Comparison of ENCODE assay signal across 25 cellular contexts in genomic region chr13:104831823-104832222, GRCh38.
DNase-seq lines count a peak whose midpoint lies in the region; TF ChIP-seq lines count a peak whose summit lies in the region.
"Had no signal": no experiment of that assay in that cellular context is flagged by ENCODE, and none has a peak within 500 bp of the region (broad histone marks: within the 10 kb centered on the region; RNA-seq: fewer than 3 reads in every experiment).

No MANE protein-coding gene starts in this region.

- TF ChIP-seq CTCF in mesothelial cell of epicardium (IDR thresholded peaks at IDR 0.05; ENCODE audit: unreplicated experiment) (no peak), CD14-positive monocyte (IDR thresholded peaks at IDR 0.05) (no peak)

- H3K9me3 ChIP-seq in neuronal stem cell (replicated peaks in 1 of 2; ENCODE audit: control insufficient read depth in 2 of 2, insufficient read depth in 1 of 2, low read depth in 1 of 2, low read length in 2 of 2) (no peaks in the 10 kb centered on the region), Karpas-422 (ENCODE audit: low read length) (peaks cover 10% of the 10 kb centered on the region; the same call in 1 of the 2 replicates)
- H3K9me3 ChIP-seq: breast epithelium, HAP-1 had no signal

- no peak overlapping the region for H3K4ac ChIP-seq in neuronal stem cell (ENCODE audit: low read length)

- H3K27me3 ChIP-seq in neuronal stem cell (ENCODE audit: control insufficient read depth in 3 of 3, insufficient read depth in 3 of 3, low read depth in 1 of 3, low read length in 3 of 3) (peaks cover 0 to 2% (median 0%) of the 10 kb centered on the region in 3 experiments), Karpas-422 (ENCODE audit: low read length) (no peaks in the 10 kb centered on the region)
- H3K27me3 ChIP-seq: breast epithelium had no signal

- no peak overlapping the region for H3K23ac ChIP-seq in neuronal stem cell (ENCODE audit: low read depth, low read length, poor library complexity)

- H3K27ac ChIP-seq in neuronal stem cell (replicated peaks; ENCODE audit: low read length), result no peak overlapping the region
- no peak overlapping the region for H3K27ac ChIP-seq in Karpas-422 (ENCODE audit: low read length)
- H3K27ac ChIP-seq: breast epithelium had no signal

- no peak overlapping the region for H3K18ac ChIP-seq in neuronal stem cell (ENCODE audit: low read length)

- H3K36me3 ChIP-seq in neuronal stem cell (replicated peaks in 1 of 2; ENCODE audit: control insufficient read depth in 2 of 2, insufficient read depth in 2 of 2, low read length in 2 of 2), result no peaks in the 10 kb centered on the region
- no peaks in the 10 kb centered on the region for H3K36me3 ChIP-seq in Karpas-422 (ENCODE audit: insufficient read depth, low read length)
- H3K36me3 ChIP-seq: breast epithelium, HAP-1 had no signal

- H4K91ac ChIP-seq in neuronal stem cell (ENCODE audit: low read depth, low read length, poor library complexity), result no peak overlapping the region

- H3K27ac Mint-ChIP-seq in mesothelial cell of epicardium (no peak overlapping the region), CD14-positive monocyte (no peak overlapping the region)
- H3K27ac Mint-ChIP-seq: activated B cell treated with CpG ODN at 0.5 μM for 24 hours, B cell had no signal

- no peaks in the 10 kb centered on the region for H3K79me2 ChIP-seq in Karpas-422 (ENCODE audit: low read length)

- peak; percentile 4 for DNase-seq in NCI-H1436 treated with DMSO at 0.1 percent for 48 hours (lab: John Stamatoyannopoulos, UW)
- no peak for DNase-seq in NCI-H1436 (lab: John Stamatoyannopoulos, UW)
- DNase-seq in NCI-H187 treated with DMSO at 0.1 percent for 48 hours (lab: John Stamatoyannopoulos, UW), result peak; percentile 83
- peak; percentile 76 for DNase-seq in SW480 (ENCODE audit: low spot score)
- DNase-seq in neuronal stem cell (ENCODE audit: low spot score), result no peak
- DNase-seq in Karpas-422, result no peak
- DNase-seq in mesothelial cell of epicardium (ENCODE audit: low spot score in 2 of 2, unreplicated experiment in 2 of 2), result no peak
- no peak for DNase-seq in CD14-positive monocyte (ENCODE audit: low spot score)
- DNase-seq: activated B cell treated with CpG ODN at 0.5 μM for 24 hours; activated CD4-positive, alpha-beta T cell treated with anti-CD3 and anti-CD28 coated beads, Interleukin-2, amount 50 U/mL, for 4 hours; activated naive CD4-positive, alpha-beta T cell treated with anti-CD3 and anti-CD28 coated beads, Interleukin-2, amount 50 U/mL, for 16 hours; amygdala; effector CD8-positive, alpha-beta T cell; head of caudate nucleus; IMR-90; left cardiac atrium; NCI-H146; nucleus accumbens; RPMI8226; small intestine; stimulated activated CD4-positive, alpha-beta T cell treated with anti-CD3 and anti-CD28 coated beads, Interleukin-1b, Interleukin-23, amount 100 ng/mL, for 48 hours; T-helper 9 cell had no signal

- no peaks in the 10 kb centered on the region for H3K27me3 Mint-ChIP-seq in mesothelial cell of epicardium (ENCODE audit: low read depth)
- no peaks in the 10 kb centered on the region for H3K27me3 Mint-ChIP-seq in CD14-positive monocyte (ENCODE audit: low read depth in 3 of 3)
- H3K27me3 Mint-ChIP-seq: activated B cell treated with CpG ODN at 0.5 μM for 24 hours, B cell had no signal

- H2BK5ac ChIP-seq in neuronal stem cell (ENCODE audit: low read length), result no peak overlapping the region

- no peaks in the 10 kb centered on the region for H4K20me1 ChIP-seq in Karpas-422 (ENCODE audit: insufficient read depth, low read depth, low read length)

- no peaks in the 10 kb centered on the region for H3K9me2 ChIP-seq in Karpas-422 (replicated peaks; ENCODE audit: insufficient read depth, low read length)

- H3K4me3 Mint-ChIP-seq in mesothelial cell of epicardium (no peak overlapping the region), CD14-positive monocyte (no peak overlapping the region)
- H3K4me3 Mint-ChIP-seq: activated B cell treated with CpG ODN at 0.5 μM for 24 hours, B cell had no signal

- intact Hi-C loops in CD14-positive monocyte (cut with micrococcal nuclease), result no loop called here

- no peaks in the 10 kb centered on the region for H3K79me1 ChIP-seq in neuronal stem cell (ENCODE audit: low read depth, low read length)

- WGBS in neuronal stem cell (ENCODE audit: extremely low coverage in 2 of 2, insufficient read length in 2 of 2, insufficient replicate concordance in 1 of 2), 2 donors, result no CpG with 5 or more reads among the region's 5 CpGs

- no peak overlapping the region for H2BK15ac ChIP-seq in neuronal stem cell (ENCODE audit: low read length)

- no peak overlapping the region for H3K4me3 ChIP-seq in neuronal stem cell (ENCODE audit: low read length in 2 of 2)
- H3K4me3 ChIP-seq in Karpas-422 (ENCODE audit: low read length), result no peak overlapping the region
- H3K4me3 ChIP-seq: breast epithelium, HAP-1 had no signal

- H4K8ac ChIP-seq in neuronal stem cell (ENCODE audit: low read depth, low read length), result no peak overlapping the region

- H3K4me1 ChIP-seq in neuronal stem cell (ENCODE audit: control insufficient read depth in 2 of 2, insufficient read depth in 1 of 2, low read depth in 1 of 2, low read length in 2 of 2) (peaks cover 0 to 1% of the 10 kb centered on the region in 2 donors), Karpas-422 (ENCODE audit: low read length) (no peaks in the 10 kb centered on the region)
- H3K4me1 ChIP-seq: breast epithelium, HAP-1 had no signal

- no peak overlapping the region for H2AK5ac ChIP-seq in neuronal stem cell (ENCODE audit: low read depth, low read length)

- H2BK12ac ChIP-seq in neuronal stem cell (ENCODE audit: low read length), result no peak overlapping the region

- H2BK120ac ChIP-seq in neuronal stem cell (ENCODE audit: low read depth, low read length), result no peak overlapping the region

- no peaks in the 10 kb centered on the region for H3K4me1 Mint-ChIP-seq in mesothelial cell of epicardium
- H3K4me1 Mint-ChIP-seq in CD14-positive monocyte, result no peaks in the 10 kb centered on the region
- H3K4me1 Mint-ChIP-seq: activated B cell treated with CpG ODN at 0.5 μM for 24 hours, B cell had no signal

- no peak overlapping the region for H3K4me2 ChIP-seq in neuronal stem cell (ENCODE audit: insufficient read depth, low read length, poor library complexity, severe bottlenecking)
- H3K4me2 ChIP-seq in Karpas-422 (ENCODE audit: low read depth, low read length, poor library complexity, severe bottlenecking), result no peak overlapping the region

- H3K14ac ChIP-seq in neuronal stem cell (ENCODE audit: low read length), result no peak overlapping the region

- H3K9me3 Mint-ChIP-seq in mesothelial cell of epicardium (peaks cover 6% of the 10 kb centered on the region), CD14-positive monocyte (peaks cover 0 to 10% (median 4%) of the 10 kb centered on the region in 7 donors)
- H3K9me3 Mint-ChIP-seq: activated B cell treated with CpG ODN at 0.5 μM for 24 hours had no signal

- H2AFZ ChIP-seq in neuronal stem cell (ENCODE audit: low read length), result peak overlapping the region; percentile 63
- no peak overlapping the region for H2AFZ ChIP-seq in Karpas-422 (ENCODE audit: low read length)

- H3K36me3 Mint-ChIP-seq in mesothelial cell of epicardium (no peaks in the 10 kb centered on the region), CD14-positive monocyte (no peaks in the 10 kb centered on the region)

- no peak overlapping the region for H3K9ac ChIP-seq in neuronal stem cell (ENCODE audit: low read depth, low read length, poor library complexity)
- no peak overlapping the region for H3K9ac ChIP-seq in Karpas-422 (ENCODE audit: low read length)

Comparison
In these comparisons a context has a peak if more than half of its experiments do, and no peak if none do; other contexts are left out.
1. DNase-seq: peak in NCI-H1436 treated with DMSO at 0.1 percent for 48 hours (single experiment), NCI-H187 treated with DMSO at 0.1 percent for 48 hours (single experiment) and SW480 (single experiment); none in NCI-H1436 (single experiment), neuronal stem cell (single experiment), Karpas-422 (single experiment), mesothelial cell of epicardium (0 of 2) and CD14-positive monocyte (single experiment).